In genomic region chr12:4141344-4142270, GRCh38 we compare ENCODE assay signal across 13 cellular contexts.
A peak's percentile ranks its signal among the peaks of the same experiment; 100 is the strongest.
DNase-seq lines count a peak whose midpoint lies in the region; ATAC-seq and TF ChIP-seq lines count a peak whose summit lies in the region.
"Had no signal": no experiment of that assay in that cellular context is flagged by ENCODE, and none has a peak within 500 bp of the region (broad histone marks: within the 10 kb centered on the region; RNA-seq: fewer than 3 reads in every experiment).

No MANE protein-coding gene starts in this region.

- DNase-seq in activated CD4-positive, alpha-beta T cell treated with anti-CD3 and anti-CD28 coated beads, Interleukin-2, amount 10 ng/mL, durations not matched to agents 24 days and 14 days = peak; percentile 68
- DNase-seq in activated CD4-positive, alpha-beta T cell treated with anti-CD3 and anti-CD28 coated beads for 4 hours = no peak
- no peak for DNase-seq in activated naive CD8-positive, alpha-beta T cell treated with anti-CD3 and anti-CD28 coated beads, Interleukin-2, amount 50 U/mL, for 24 hours
- DNase-seq in glomerular visceral epithelial cell (ENCODE audit: extremely low spot score) (no peak), prostate gland (ENCODE audit: low spot score) (no peak), NOMO-1 treated with dmso at 0.1 percent for 144 hours (lab: John Stamatoyannopoulos, UW; ENCODE audit: unreplicated experiment) (no peak)
- DNase-seq: effector CD8-positive, alpha-beta T cell; kidney glomerular epithelial cell; NCI-H187 treated with DMSO at 0.1 percent for 48 hours; small intestine had no signal

- H3K9me3 ChIP-seq in KOPT-K1 (ENCODE audit: insufficient read depth, low read length, poor library complexity, severe bottlenecking) (no peaks in the 10 kb centered on the region), neutrophil (no peaks in the 10 kb centered on the region), prostate gland (no peaks in the 10 kb centered on the region)
- H3K9me3 ChIP-seq: gastroesophageal sphincter had no signal

- H3K27me3 Mint-ChIP-seq in activated CD4-positive, alpha-beta T cell treated with anti-CD3 and anti-CD28 coated beads, Interleukin-2, amount 10 ng/mL, durations not matched to agents 24 days and 14 days = no peaks in the 10 kb centered on the region
- H3K27me3 Mint-ChIP-seq in activated naive CD8-positive, alpha-beta T cell treated with anti-CD3 and anti-CD28 coated beads, Interleukin-2, amount 50 U/mL, for 24 hours = no peaks in the 10 kb centered on the region

- peak overlapping the region; percentile 96 for H3K27ac Mint-ChIP-seq in activated CD4-positive, alpha-beta T cell treated with anti-CD3 and anti-CD28 coated beads, Interleukin-2, amount 10 ng/mL, durations not matched to agents 24 days and 14 days
- H3K27ac Mint-ChIP-seq in activated naive CD8-positive, alpha-beta T cell treated with anti-CD3 and anti-CD28 coated beads, Interleukin-2, amount 50 U/mL, for 24 hours = peak overlapping the region; percentile 93

- ATAC-seq in activated naive CD8-positive, alpha-beta T cell treated with anti-CD3 and anti-CD28 coated beads, Interleukin-2, amount 50 U/mL, for 24 hours = peak; percentile 57
- ATAC-seq: gastroesophageal sphincter had no signal

- H3K4me3 Mint-ChIP-seq in activated CD4-positive, alpha-beta T cell treated with anti-CD3 and anti-CD28 coated beads, Interleukin-2, amount 10 ng/mL, durations not matched to agents 24 days and 14 days = peak overlapping the region; percentile 36
- H3K4me3 Mint-ChIP-seq in activated naive CD8-positive, alpha-beta T cell treated with anti-CD3 and anti-CD28 coated beads, Interleukin-2, amount 50 U/mL, for 24 hours = peak overlapping the region; percentile 75

- TF ChIP-seq CTCF in neutrophil (IDR thresholded peaks at IDR 0.05) (no peak), prostate gland (IDR thresholded peaks at IDR 0.05) (no peak)

- peaks cover 79% of the 10 kb centered on the region for H3K4me1 Mint-ChIP-seq in activated CD4-positive, alpha-beta T cell treated with anti-CD3 and anti-CD28 coated beads, Interleukin-2, amount 10 ng/mL, durations not matched to agents 24 days and 14 days
- peaks cover 96% of the 10 kb centered on the region for H3K4me1 Mint-ChIP-seq in activated naive CD8-positive, alpha-beta T cell treated with anti-CD3 and anti-CD28 coated beads, Interleukin-2, amount 50 U/mL, for 24 hours

- no peaks in the 10 kb centered on the region for H3K36me3 ChIP-seq in KOPT-K1 (ENCODE audit: insufficient read depth, low read length)
- no peaks in the 10 kb centered on the region for H3K36me3 ChIP-seq in neutrophil
- H3K36me3 ChIP-seq in prostate gland = no peaks in the 10 kb centered on the region
- H3K36me3 ChIP-seq: gastroesophageal sphincter had no signal

- H3K27me3 ChIP-seq in neutrophil (no peaks in the 10 kb centered on the region), prostate gland (replicated peaks; ENCODE audit: insufficient read depth) (no peaks in the 10 kb centered on the region)

- no peak for TF ChIP-seq POLR2A in prostate gland (IDR thresholded peaks at IDR 0.05)

- H3K4me3 ChIP-seq in neutrophil (ENCODE audit: low read depth in 1 of 2, low read length in 1 of 2) = no peak overlapping the region
- H3K4me3 ChIP-seq in prostate gland = no peak overlapping the region

- WGBS in prostate gland = 70% methylated on average over 6 of the region's 6 CpGs

- H3K9me3 Mint-ChIP-seq in activated CD4-positive, alpha-beta T cell treated with anti-CD3 and anti-CD28 coated beads, Interleukin-2, amount 10 ng/mL, durations not matched to agents 24 days and 14 days = no peaks in the 10 kb centered on the region
- H3K9me3 Mint-ChIP-seq in activated naive CD8-positive, alpha-beta T cell treated with anti-CD3 and anti-CD28 coated beads, Interleukin-2, amount 50 U/mL, for 24 hours = no peaks in the 10 kb centered on the region

- intact Hi-C loops in activated CD4-positive, alpha-beta T cell treated with anti-CD3 and anti-CD28 coated beads, Interleukin-2, amount 10 ng/mL, durations not matched to agents 24 days and 14 days (cut with micrococcal nuclease) = loop anchor here (10.0 kb wide), 2 partner anchors 167 to 363 kb away; no protein-coding TSS in a partner anchor
- intact Hi-C loops in prostate gland (cut with DNase I) = no loop called here

- H3K36me3 Mint-ChIP-seq in activated CD4-positive, alpha-beta T cell treated with anti-CD3 and anti-CD28 coated beads, Interleukin-2, amount 10 ng/mL, durations not matched to agents 24 days and 14 days (ENCODE audit: low read depth) = no peaks in the 10 kb centered on the region
- peaks cover 2% of the 10 kb centered on the region for H3K36me3 Mint-ChIP-seq in activated naive CD8-positive, alpha-beta T cell treated with anti-CD3 and anti-CD28 coated beads, Interleukin-2, amount 50 U/mL, for 24 hours (ENCODE audit: low read depth)

- H3K4me1 ChIP-seq in neutrophil (ENCODE audit: control insufficient read depth in 1 of 2, insufficient read depth in 1 of 2, low read depth in 1 of 2, low read length in 1 of 2) (peaks cover 24 to 26% of the 10 kb centered on the region in 2 experiments), prostate gland (replicated peaks) (no peaks in the 10 kb centered on the region)
- H3K4me1 ChIP-seq: gastroesophageal sphincter had no signal

- peak overlapping the region; percentile 84 for H3K27ac ChIP-seq in KOPT-K1 (ENCODE audit: low read depth, low read length, poor library complexity, severe bottlenecking)
- H3K27ac ChIP-seq in neutrophil = peak overlapping the region; percentile 84
- no peak overlapping the region for H3K27ac ChIP-seq in prostate gland
- H3K27ac ChIP-seq: gastroesophageal sphincter had no signal

Comparison
In these comparisons a context has a peak if more than half of its experiments do, and no peak if none do; other contexts are left out.
1. H3K27ac ChIP-seq: peak in KOPT-K1 (single experiment) and neutrophil (single experiment); none in prostate gland (0 of 2).